Comparison of ENCODE assay signal across 23 cellular contexts in genomic region chr2:11236335-11236734, GRCh38.
A peak's percentile ranks its signal among the peaks of the same experiment; 100 is the strongest.
DNase-seq lines count a peak whose midpoint lies in the region; ATAC-seq, FAIRE-seq and TF ChIP-seq lines count a peak whose summit lies in the region.
"Had no signal": no experiment of that assay in that cellular context is flagged by ENCODE, and none has a peak within 500 bp of the region (broad histone marks: within the 10 kb centered on the region; RNA-seq: fewer than 3 reads in every experiment).

No MANE protein-coding gene starts in this region.

- peaks cover 7% of the 10 kb centered on the region for H4K20me1 ChIP-seq in GM23338 (replicated peaks; ENCODE audit: insufficient read depth)
- H4K20me1 ChIP-seq in K562 (replicated peaks; ENCODE audit: control insufficient read depth, insufficient read depth, low read length) = no peaks in the 10 kb centered on the region; the same call in 1 of the 2 replicates

- no peak for TF ChIP-seq EP300 in K562 (IDR thresholded peaks at IDR 0.05; ENCODE audit: low read length)

- H3K9me2 ChIP-seq in GM23338 (ENCODE audit: insufficient read depth) = no peaks in the 10 kb centered on the region

- H3K27me3 ChIP-seq in GM23338 (ENCODE audit: insufficient read depth) (no peaks in the 10 kb centered on the region), K562 (ENCODE audit: control insufficient read depth in 2 of 2, insufficient read depth in 2 of 2, low read length in 2 of 2) (no peaks in the 10 kb centered on the region)
- H3K27me3 ChIP-seq: neutrophil had no signal

- in situ Hi-C loops in K562 (cut with MboI) = loop anchor here (25.0 kb wide), 1 partner anchor 176 kb away; no protein-coding TSS in a partner anchor

- H3K27me3 Mint-ChIP-seq in GM23338 (ENCODE audit: insufficient read depth, low read depth, poor library complexity) = no peaks in the 10 kb centered on the region
- no peaks in the 10 kb centered on the region for H3K27me3 Mint-ChIP-seq in mesothelial cell of epicardium (ENCODE audit: low read depth)
- no peaks in the 10 kb centered on the region for H3K27me3 Mint-ChIP-seq in immature natural killer cell (ENCODE audit: low read depth in 3 of 3)
- H3K27me3 Mint-ChIP-seq: activated CD8-positive, alpha-beta memory T cell treated with anti-CD3 and anti-CD28 coated beads, Interleukin-2, amount 10 ng/mL, durations not matched to agents 7 days and 5 days; CD4-positive, alpha-beta T cell had no signal

- H3K79me2 ChIP-seq in GM23338 (replicated peaks; ENCODE audit: insufficient read depth) = peaks cover 39% of the 10 kb centered on the region
- peaks cover 8% of the 10 kb centered on the region for H3K79me2 ChIP-seq in K562 (ENCODE audit: control insufficient read depth, insufficient read depth, low read length)

- TF ChIP-seq CTCF in GM23338 (conservative IDR thresholded peaks at IDR 0.05; ENCODE audit: low read depth in 2 of 2) = no peak
- TF ChIP-seq CTCF in K562 (IDR thresholded peaks at IDR 0.05 in 2 of 3, conservative IDR thresholded peaks at IDR 0.05 in 1 of 3; ENCODE audit: insufficient read depth in 2 of 3, low read depth in 1 of 3, low read length in 3 of 3) = no peak
- no peak for TF ChIP-seq CTCF in mesothelial cell of epicardium (IDR thresholded peaks at IDR 0.05; ENCODE audit: unreplicated experiment)

- H3K9me3 ChIP-seq in K562 (replicated peaks; ENCODE audit: control insufficient read depth, insufficient read depth, low read depth, low read length) = no peaks in the 10 kb centered on the region
- H3K9me3 ChIP-seq: lower lobe of right lung, neutrophil, psoas muscle, thoracic aorta had no signal

- TF ChIP-seq POLR2A in K562 (conservative IDR thresholded peaks at IDR 0.05) = no peak

- peak overlapping the region; percentile 7; the same call in 1 of the 2 replicates for H3K27ac Mint-ChIP-seq in GM23338
- peak overlapping the region; percentile 2 for H3K27ac Mint-ChIP-seq in mesothelial cell of epicardium
- no peak overlapping the region for H3K27ac Mint-ChIP-seq in immature natural killer cell
- H3K27ac Mint-ChIP-seq: activated CD8-positive, alpha-beta memory T cell treated with anti-CD3 and anti-CD28 coated beads, Interleukin-2, amount 10 ng/mL, durations not matched to agents 7 days and 5 days; CD4-positive, alpha-beta T cell had no signal

- no peak overlapping the region for H2AFZ ChIP-seq in GM23338
- H2AFZ ChIP-seq in K562 (ENCODE audit: low read depth, low read length) = peak overlapping the region; percentile 33; the same call in 1 of the 2 replicates

- H3K9me3 Mint-ChIP-seq in GM23338 = no peaks in the 10 kb centered on the region
- H3K9me3 Mint-ChIP-seq in mesothelial cell of epicardium = peaks cover 4% of the 10 kb centered on the region
- H3K9me3 Mint-ChIP-seq in immature natural killer cell = no peaks in the 10 kb centered on the region
- H3K9me3 Mint-ChIP-seq: CD4-positive, alpha-beta T cell had no signal

- DNase-seq in GM23338 (ENCODE audit: low spot score) (no peak), OCI-M2 (lab: John Stamatoyannopoulos, UW; ENCODE audit: unreplicated experiment) (peak; percentile 25), K562 (ENCODE audit: extremely low read depth in 1 of 4, low spot score in 3 of 4) (peak; percentile 21 to 67 (median 30)), mesothelial cell of epicardium (ENCODE audit: low spot score in 2 of 2, unreplicated experiment in 2 of 2) (no peak), immature natural killer cell (no peak), NCI-H187 (lab: John Stamatoyannopoulos, UW) (no peak), anterior cingulate cortex (lab: John Stamatoyannopoulos, UW) (no peak)
- DNase-seq: activated CD4-positive, alpha-beta T cell treated with anti-CD3 and anti-CD28 coated beads for 4 hours; activated CD8-positive, alpha-beta memory T cell treated with anti-CD3 and anti-CD28 coated beads, Interleukin-2, amount 10 ng/mL, durations not matched to agents 7 days and 5 days; activated effector memory CD4-positive, alpha-beta T cell treated with anti-CD3 and anti-CD28 coated beads, Interleukin-2, amount 50 U/mL, for 16 hours; amygdala; CD4-positive, alpha-beta T cell; foreskin melanocyte; H7; kidney; lower lobe of right lung; MV-4-11; NCI-H1694; NCI-H748 treated with DMSO at 0.1 percent for 48 hours; psoas muscle; Right ventricle myocardium superior had no signal

- TF ChIP-seq RAD21 in K562 (CRISPR knock-in tag; conservative IDR thresholded peaks at IDR 0.05 in 1 of 2, IDR thresholded peaks at IDR 0.05 in 1 of 2) = no peak

- intact Hi-C loops in K562 (cut with micrococcal nuclease) = loop anchor here (10.0 kb wide), 1 partner anchor 102 kb away; a partner anchor contains a TSS

- H3K36me3 ChIP-seq in GM23338 (ENCODE audit: insufficient read depth) (no peaks in the 10 kb centered on the region), K562 (ENCODE audit: control insufficient read depth, insufficient read depth, low read length) (peaks cover 8% of the 10 kb centered on the region; the same call in 1 of the 3 replicates)
- H3K36me3 ChIP-seq: neutrophil, thoracic aorta had no signal

- peak; percentile 72 for FAIRE-seq in K562 (lab: Jason Lieb, UNC)

- H3K4me1 ChIP-seq in GM23338 (ENCODE audit: insufficient read depth) = no peaks in the 10 kb centered on the region
- H3K4me1 ChIP-seq in K562 (replicated peaks in 1 of 2; ENCODE audit: control insufficient read depth in 2 of 2, insufficient read depth in 2 of 2, low read length in 2 of 2) = no peaks in the 10 kb centered on the region; a peak in 1 of 5 replicates
- H3K4me1 ChIP-seq: lower lobe of right lung had no signal

- H3K4me3 ChIP-seq in GM23338 = no peak overlapping the region
- H3K4me3 ChIP-seq in K562 = no peak overlapping the region
- H3K4me3 ChIP-seq: lower lobe of right lung, psoas muscle, thoracic aorta had no signal

- H3F3A ChIP-seq in GM23338 (replicated peaks; ENCODE audit: low read depth) = no peaks in the 10 kb centered on the region

- no peak overlapping the region for H3K9ac ChIP-seq in K562 (ENCODE audit: insufficient read depth in 1 of 2, low read depth in 2 of 2, low read length in 2 of 2)

- H3K4me1 Mint-ChIP-seq in GM23338 (no peaks in the 10 kb centered on the region), mesothelial cell of epicardium (no peaks in the 10 kb centered on the region), immature natural killer cell (peaks cover 22 to 33% of the 10 kb centered on the region in 2 donors)

- no TSS peak for BruUV-seq in K562 (replicated peaks; lab: Mats Ljungman, UMichigan)

- POLR2A ChIA-PET in K562 (lab: Yijun Ruan, JAX) = no interaction called here

- H3K27ac ChIP-seq in GM23338 (ENCODE audit: low read depth) (no peak overlapping the region), K562 (ENCODE audit: extremely low read depth, low read depth, low read length) (peak overlapping the region; percentile 65)
- H3K27ac ChIP-seq: lower lobe of right lung, neutrophil, thoracic aorta had no signal

- ATAC-seq in GM23338 = no peak
- ATAC-seq in K562 = peak; percentile 72
- ATAC-seq: activated CD8-positive, alpha-beta memory T cell treated with anti-CD3 and anti-CD28 coated beads, Interleukin-2, amount 10 ng/mL, durations not matched to agents 7 days and 5 days; lower lobe of right lung had no signal

- H3K9me1 ChIP-seq in K562 (ENCODE audit: control insufficient read depth, insufficient read depth, low read length) = no peaks in the 10 kb centered on the region

- H3K4me2 ChIP-seq in GM23338 (no peak overlapping the region), K562 (ENCODE audit: insufficient read depth, low read length) (peak overlapping the region; percentile 35; the same call in 1 of the 2 replicates)

- 20% methylated on average over 3 of the region's 3 CpGs for WGBS in K562 (ENCODE audit: insufficient coverage, low coverage, missing lambda C conversion rate)

- CTCF ChIA-PET in K562 (lab: Yijun Ruan, JAX; ENCODE audit: low intra/inter-chr PET ratio) = interaction anchor here (2.8 kb wide), 1 partner anchor 176 kb away, joined by 23 read pairs; no protein-coding TSS in a partner anchor

- H3K36me3 Mint-ChIP-seq in GM23338 (ENCODE audit: low read depth) = no peaks in the 10 kb centered on the region
- H3K36me3 Mint-ChIP-seq in mesothelial cell of epicardium = peaks cover 13% of the 10 kb centered on the region
- H3K36me3 Mint-ChIP-seq in immature natural killer cell = no peaks in the 10 kb centered on the region

- H3K4me3 Mint-ChIP-seq in GM23338 = no peak overlapping the region
- H3K4me3 Mint-ChIP-seq in mesothelial cell of epicardium = no peak overlapping the region
- H3K4me3 Mint-ChIP-seq in immature natural killer cell = no peak overlapping the region
- H3K4me3 Mint-ChIP-seq: activated CD8-positive, alpha-beta memory T cell treated with anti-CD3 and anti-CD28 coated beads, Interleukin-2, amount 10 ng/mL, durations not matched to agents 7 days and 5 days; CD4-positive, alpha-beta T cell had no signal

TF ChIP-seq in GM23338, 12 proteins besides CTCF, POLR2A, EP300 and RAD21 (continues in another document):
- TF ChIP-seq CREB1 (CRISPR knock-in tag; IDR thresholded peaks at IDR 0.05; ENCODE audit: low read depth) (no peak), ZNF331 (CRISPR knock-in tag; IDR thresholded peaks at IDR 0.05; ENCODE audit: low read depth) (no peak)

TF ChIP-seq in K562, 482 proteins besides CTCF, POLR2A, EP300 and RAD21 (continues in another document):
- TF ChIP-seq NCOR1 (IDR thresholded peaks at IDR 0.05) (no peak), KDM5B (IDR thresholded peaks at IDR 0.05; ENCODE audit: insufficient replicate concordance, low read depth, low read length) (no peak), FOXP1 (CRISPR knock-in tag; IDR thresholded peaks at IDR 0.05) (no peak), ILK (tag; IDR thresholded peaks at IDR 0.05; ENCODE audit: borderline replicate concordance, low read depth) (no peak), ATF3 (IDR thresholded peaks at IDR 0.05) (peak; percentile 93), ATF3 (CRISPR knock-in tag; conservative IDR thresholded peaks at IDR 0.05) (peak; percentile 93)

Comparison
In these comparisons a context has a peak if more than half of its experiments do, and no peak if none do; other contexts are left out.
1. DNase-seq: peak in OCI-M2 (single experiment) and K562 (4 of 4); none in GM23338 (single experiment), mesothelial cell of epicardium (0 of 2), immature natural killer cell (0 of 3), NCI-H187 (0 of 2) and anterior cingulate cortex (0 of 58).
2. H3K27ac Mint-ChIP-seq: peak in GM23338 (single experiment) and mesothelial cell of epicardium (single experiment); none in immature natural killer cell (0 of 6).